ENCODE assay signal across 1 cellular context in the genomic region with DNA sequence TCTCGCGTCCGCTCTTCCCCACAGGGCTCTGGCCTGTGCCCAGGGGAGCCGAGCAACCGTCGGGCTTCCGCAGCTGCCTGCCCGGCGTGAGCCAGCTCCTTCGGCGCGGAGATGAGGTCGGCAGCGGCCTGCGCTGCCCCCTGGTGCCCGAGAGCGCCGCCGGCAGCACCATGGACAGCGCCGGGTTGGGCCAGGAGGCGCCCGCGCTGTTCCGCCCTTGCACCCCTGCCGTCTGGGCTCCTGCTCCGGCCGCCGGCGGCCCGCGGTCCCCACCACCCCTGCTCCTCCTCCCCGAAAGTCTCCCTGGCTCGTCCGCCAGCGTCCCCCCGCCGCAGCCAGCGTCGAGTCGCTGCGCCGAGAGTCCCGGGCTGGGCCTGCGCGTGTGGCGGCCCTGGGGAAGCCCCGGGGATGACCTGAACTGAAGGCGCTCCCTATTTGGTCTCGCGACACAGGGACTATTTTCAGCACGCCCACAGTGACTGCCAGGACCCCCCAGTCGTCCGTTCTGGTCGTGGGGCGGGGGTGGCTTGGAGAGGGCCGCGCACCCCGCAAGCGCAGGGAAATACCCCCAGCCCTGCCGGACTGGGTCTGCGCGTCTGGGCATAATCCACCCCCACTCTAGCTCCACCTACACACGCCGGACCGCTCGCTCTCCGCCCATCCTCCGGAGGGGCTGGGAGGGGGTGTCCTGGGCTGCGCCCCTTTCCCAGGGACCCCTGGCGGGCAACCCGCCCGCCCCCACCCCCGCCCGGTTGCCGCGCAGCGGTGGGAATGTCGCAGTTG.
TF ChIP-seq lines count a peak whose summit lies in the region.

No MANE protein-coding gene starts in this region.

TF ChIP-seq in A549, 52 proteins besides CTCF, POLR2A, EP300 and RAD21:
- no peak for TF ChIP-seq ZNF302 (CRISPR knock-in tag; IDR thresholded peaks at IDR 0.05)
- TF ChIP-seq MYC (IDR thresholded peaks at IDR 0.05; ENCODE audit: borderline replicate concordance, low read length): no peak
- no peak for TF ChIP-seq NR3C1 (IDR thresholded peaks at IDR 0.05)
- no peak for TF ChIP-seq MAZ (IDR thresholded peaks at IDR 0.05; ENCODE audit: borderline replicate concordance, low read depth, low read length)
- peak; percentile 98 for TF ChIP-seq REST (IDR thresholded peaks at IDR 0.05)
- TF ChIP-seq, protein P1, sequence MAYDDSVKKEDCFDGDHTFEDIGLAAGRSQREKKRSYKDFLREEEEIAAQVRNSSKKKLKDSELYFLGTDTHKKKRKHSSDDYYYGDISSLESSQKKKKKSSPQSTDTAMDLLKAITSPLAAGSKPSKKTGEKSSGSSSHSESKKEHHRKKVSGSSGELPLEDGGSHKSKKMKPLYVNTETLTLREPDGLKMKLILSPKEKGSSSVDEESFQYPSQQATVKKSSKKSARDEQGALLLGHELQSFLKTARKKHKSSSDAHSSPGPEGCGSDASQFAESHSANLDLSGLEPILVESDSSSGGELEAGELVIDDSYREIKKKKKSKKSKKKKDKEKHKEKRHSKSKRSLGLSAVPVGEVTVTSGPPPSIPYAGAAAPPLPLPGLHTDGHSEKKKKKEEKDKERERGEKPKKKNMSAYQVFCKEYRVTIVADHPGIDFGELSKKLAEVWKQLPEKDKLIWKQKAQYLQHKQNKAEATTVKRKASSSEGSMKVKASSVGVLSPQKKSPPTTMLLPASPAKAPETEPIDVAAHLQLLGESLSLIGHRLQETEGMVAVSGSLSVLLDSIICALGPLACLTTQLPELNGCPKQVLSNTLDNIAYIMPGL (CRISPR knock-in tag; IDR thresholded peaks at IDR 0.05; ENCODE audit: borderline replicate concordance): no peak
- TF ChIP-seq SREBF2 (IDR thresholded peaks at IDR 0.05): no peak
- TF ChIP-seq RNF2 (IDR thresholded peaks at IDR 0.05; ENCODE audit: borderline replicate concordance, low read depth): no peak
- TF ChIP-seq BHLHE40 (IDR thresholded peaks at IDR 0.05; ENCODE audit: low read depth, low read length): no peak
- TF ChIP-seq, protein P2, sequence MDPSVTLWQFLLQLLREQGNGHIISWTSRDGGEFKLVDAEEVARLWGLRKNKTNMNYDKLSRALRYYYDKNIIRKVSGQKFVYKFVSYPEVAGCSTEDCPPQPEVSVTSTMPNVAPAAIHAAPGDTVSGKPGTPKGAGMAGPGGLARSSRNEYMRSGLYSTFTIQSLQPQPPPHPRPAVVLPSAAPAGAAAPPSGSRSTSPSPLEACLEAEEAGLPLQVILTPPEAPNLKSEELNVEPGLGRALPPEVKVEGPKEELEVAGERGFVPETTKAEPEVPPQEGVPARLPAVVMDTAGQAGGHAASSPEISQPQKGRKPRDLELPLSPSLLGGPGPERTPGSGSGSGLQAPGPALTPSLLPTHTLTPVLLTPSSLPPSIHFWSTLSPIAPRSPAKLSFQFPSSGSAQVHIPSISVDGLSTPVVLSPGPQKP (IDR thresholded peaks at IDR 0.05; ENCODE audit: low read depth, low read length): no peak
- peak; percentile 64 for TF ChIP-seq EHMT2 (IDR thresholded peaks at IDR 0.05; ENCODE audit: low read depth)
- TF ChIP-seq JUN (IDR thresholded peaks at IDR 0.05): no peak
- TF ChIP-seq E2F6 (IDR thresholded peaks at IDR 0.05; ENCODE audit: borderline replicate concordance, low read depth): no peak
- no peak for TF ChIP-seq TFCP2L1 (CRISPR knock-in tag; IDR thresholded peaks at IDR 0.05)
- no peak for TF ChIP-seq PHF8 (IDR thresholded peaks at IDR 0.05; ENCODE audit: borderline replicate concordance, low read depth)
- TF ChIP-seq KDM1A (IDR thresholded peaks at IDR 0.05; ENCODE audit: low read depth): no peak
- TF ChIP-seq RARB (CRISPR knock-in tag; IDR thresholded peaks at IDR 0.05): no peak
- no peak for TF ChIP-seq KDM5A (IDR thresholded peaks at IDR 0.05)
- TF ChIP-seq, protein P3, sequence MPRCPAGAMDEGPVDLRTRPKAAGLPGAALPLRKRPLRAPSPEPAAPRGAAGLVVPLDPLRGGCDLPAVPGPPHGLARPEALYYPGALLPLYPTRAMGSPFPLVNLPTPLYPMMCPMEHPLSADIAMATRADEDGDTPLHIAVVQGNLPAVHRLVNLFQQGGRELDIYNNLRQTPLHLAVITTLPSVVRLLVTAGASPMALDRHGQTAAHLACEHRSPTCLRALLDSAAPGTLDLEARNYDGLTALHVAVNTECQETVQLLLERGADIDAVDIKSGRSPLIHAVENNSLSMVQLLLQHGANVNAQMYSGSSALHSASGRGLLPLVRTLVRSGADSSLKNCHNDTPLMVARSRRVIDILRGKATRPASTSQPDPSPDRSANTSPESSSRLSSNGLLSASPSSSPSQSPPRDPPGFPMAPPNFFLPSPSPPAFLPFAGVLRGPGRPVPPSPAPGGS (IDR thresholded peaks at IDR 0.05): no peak
- TF ChIP-seq FOXS1 (CRISPR knock-in tag; IDR thresholded peaks at IDR 0.05): peak; percentile 62
- TF ChIP-seq NFE2L2 (conservative IDR thresholded peaks at IDR 0.05; ENCODE audit: low read length): no peak
- TF ChIP-seq, protein P4, sequence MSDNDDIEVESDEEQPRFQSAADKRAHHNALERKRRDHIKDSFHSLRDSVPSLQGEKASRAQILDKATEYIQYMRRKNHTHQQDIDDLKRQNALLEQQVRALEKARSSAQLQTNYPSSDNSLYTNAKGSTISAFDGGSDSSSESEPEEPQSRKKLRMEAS (IDR thresholded peaks at IDR 0.05): peak; percentile 66
- TF ChIP-seq HOXB13 (CRISPR knock-in tag; IDR thresholded peaks at IDR 0.05; ENCODE audit: low read depth): no peak
- TF ChIP-seq FOSL2 (IDR thresholded peaks at IDR 0.05): no peak
- no peak for TF ChIP-seq FOSL2 (CRISPR knock-in tag; IDR thresholded peaks at IDR 0.05)
- TF ChIP-seq HOXB5 (CRISPR knock-in tag; IDR thresholded peaks at IDR 0.05): peak; percentile 84; the same call in 1 of the 2 replicates
- TF ChIP-seq HDAC2 (IDR thresholded peaks at IDR 0.05): no peak
- peak; percentile 52 for TF ChIP-seq SMC3 (IDR thresholded peaks at IDR 0.05)
- TF ChIP-seq ATOH8 (CRISPR knock-in tag; IDR thresholded peaks at IDR 0.05; ENCODE audit: low read depth): peak; percentile 77; the same call in 1 of the 2 replicates
- no peak for TF ChIP-seq JUNB (IDR thresholded peaks at IDR 0.05)
